20 cellular contexts compared by ENCODE assay signal in the genomic region with DNA sequence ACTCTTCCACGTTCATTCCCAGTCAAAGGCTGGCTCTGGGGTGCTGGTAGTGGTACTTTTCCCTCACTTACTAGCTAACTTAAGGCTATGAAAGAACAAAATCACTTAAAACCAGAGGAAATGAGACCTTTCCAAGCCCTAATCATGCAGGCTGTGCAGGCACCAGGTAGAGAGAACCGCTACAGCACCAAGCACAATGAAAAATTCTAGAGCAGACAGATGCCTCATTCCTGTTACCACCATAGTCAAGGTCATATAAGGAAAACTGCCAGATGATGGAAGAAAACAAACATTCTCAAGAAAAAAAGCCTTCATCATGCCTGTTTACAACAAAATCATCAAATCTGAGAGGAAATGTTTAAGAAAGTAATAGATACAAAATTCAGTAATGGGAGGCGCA.
A peak's percentile ranks its signal among the peaks of the same experiment; 100 is the strongest.
DNase-seq lines count a peak whose midpoint lies in the region; ATAC-seq and TF ChIP-seq lines count a peak whose summit lies in the region.
"Had no signal": no experiment of that assay in that cellular context is flagged by ENCODE, and none has a peak within 500 bp of the region (broad histone marks: within the 10 kb centered on the region; RNA-seq: fewer than 3 reads in every experiment).

No MANE protein-coding gene starts in this region.

- no peaks in the 10 kb centered on the region for H3K79me2 ChIP-seq in GM23338 (replicated peaks; ENCODE audit: insufficient read depth)

- no peak for TF ChIP-seq CTCF in GM23338 (conservative IDR thresholded peaks at IDR 0.05; ENCODE audit: low read depth in 2 of 2)
- no peak for TF ChIP-seq CTCF in body of pancreas (IDR thresholded peaks at IDR 0.05)
- TF ChIP-seq CTCF in neutrophil (IDR thresholded peaks at IDR 0.05) = no peak
- no peak for TF ChIP-seq CTCF in thoracic aorta (IDR thresholded peaks at IDR 0.05)
- TF ChIP-seq CTCF in colonic mucosa (IDR thresholded peaks at IDR 0.05) = no peak
- no peak for TF ChIP-seq CTCF in natural killer cell (IDR thresholded peaks at IDR 0.05)

- H3K4me2 ChIP-seq in GM23338 = no peak overlapping the region
- H3K4me2 ChIP-seq: A549 had no signal

- no peaks in the 10 kb centered on the region for H3K4me1 ChIP-seq in GM23338 (ENCODE audit: insufficient read depth)
- peaks cover 10% of the 10 kb centered on the region for H3K4me1 ChIP-seq in body of pancreas
- peaks cover 61 to 77% of the 10 kb centered on the region in 2 experiments for H3K4me1 ChIP-seq in neutrophil (ENCODE audit: control insufficient read depth in 1 of 2, insufficient read depth in 1 of 2, low read depth in 1 of 2, low read length in 1 of 2)
- H3K4me1 ChIP-seq in thoracic aorta (ENCODE audit: control insufficient read depth in 1 of 2, low read depth in 2 of 2) = peaks cover 15 to 38% of the 10 kb centered on the region in 2 donors
- no peaks in the 10 kb centered on the region for H3K4me1 ChIP-seq in colonic mucosa
- H3K4me1 ChIP-seq: A549, Caco-2 had no signal

- H3K4me1 Mint-ChIP-seq in GM23338 (peaks cover under 1% of the 10 kb centered on the region; the same call in 1 of the 3 replicates), natural killer cell (no peaks in the 10 kb centered on the region)
- H3K4me1 Mint-ChIP-seq: B cell had no signal

- no peak for DNase-seq in GM23338 (ENCODE audit: low spot score)
- DNase-seq in body of pancreas = no peak
- DNase-seq in thoracic aorta (ENCODE audit: low spot score) = no peak
- no peak for DNase-seq in colonic mucosa
- DNase-seq in natural killer cell = no peak
- DNase-seq: AML-193; Caco-2; Calu3; CD4-positive, alpha-beta T cell; CD8-positive, alpha-beta T cell; DMS79 treated with DMSO at 0.1 percent for 48 hours; GF-D8 had no signal

- ATAC-seq in GM23338 = no peak
- ATAC-seq in body of pancreas = peak; percentile 30
- no peak for ATAC-seq in thoracic aorta (ENCODE audit: insufficient number of reproducible peaks, low FRiP score, low read depth)
- ATAC-seq in HG02610 (IDR thresholded peaks at IDR 0.05; ENCODE audit: unreplicated experiment) = no peak
- ATAC-seq in natural killer cell = no peak
- no peak for ATAC-seq in GM18511 (IDR thresholded peaks at IDR 0.05; ENCODE audit: unreplicated experiment)
- ATAC-seq: A549; CD8-positive, alpha-beta T cell had no signal

- H3K27ac Mint-ChIP-seq in GM23338 (no peak overlapping the region), natural killer cell (no peak overlapping the region)
- H3K27ac Mint-ChIP-seq: B cell; CD4-positive, alpha-beta T cell; CD8-positive, alpha-beta T cell had no signal

- WGBS in body of pancreas, 2 donors = 54% methylated on average over 3 of the region's 3 CpGs

- peaks cover 4% of the 10 kb centered on the region for H3K27me3 Mint-ChIP-seq in GM23338 (ENCODE audit: insufficient read depth, low read depth, poor library complexity)
- H3K27me3 Mint-ChIP-seq in natural killer cell (ENCODE audit: low read depth in 2 of 2) = no peaks in the 10 kb centered on the region
- H3K27me3 Mint-ChIP-seq: B cell; CD4-positive, alpha-beta T cell had no signal

- H3K4me3 Mint-ChIP-seq in GM23338 = no peak overlapping the region
- no peak overlapping the region for H3K4me3 Mint-ChIP-seq in natural killer cell
- H3K4me3 Mint-ChIP-seq: B cell; CD4-positive, alpha-beta T cell; CD8-positive, alpha-beta T cell had no signal

- H3K9me2 ChIP-seq in GM23338 (ENCODE audit: insufficient read depth) = no peaks in the 10 kb centered on the region

- H3K36me3 Mint-ChIP-seq in GM23338 (ENCODE audit: low read depth) (no peaks in the 10 kb centered on the region), natural killer cell (no peaks in the 10 kb centered on the region)
- H3K36me3 Mint-ChIP-seq: CD8-positive, alpha-beta T cell had no signal

- H3K9me3 Mint-ChIP-seq in GM23338 (no peaks in the 10 kb centered on the region), natural killer cell (peaks cover 5 to 6% of the 10 kb centered on the region in 2 donors)
- H3K9me3 Mint-ChIP-seq: CD4-positive, alpha-beta T cell had no signal

- no peaks in the 10 kb centered on the region for H3K9me3 ChIP-seq in body of pancreas
- no peaks in the 10 kb centered on the region for H3K9me3 ChIP-seq in neutrophil
- no peaks in the 10 kb centered on the region for H3K9me3 ChIP-seq in thoracic aorta
- no peaks in the 10 kb centered on the region for H3K9me3 ChIP-seq in colonic mucosa
- H3K9me3 ChIP-seq: A549; BLaER1 treated with 17β-estradiol and CSF1 and Interleukin-3, amounts not matched to agents 10 nM and 100 nM; Caco-2 had no signal

- H3K36me3 ChIP-seq in GM23338 (ENCODE audit: insufficient read depth) = no peaks in the 10 kb centered on the region
- H3K36me3 ChIP-seq in body of pancreas (replicated peaks in 1 of 2; ENCODE audit: insufficient read depth in 1 of 2, low read depth in 2 of 2) = no peaks in the 10 kb centered on the region
- no peaks in the 10 kb centered on the region for H3K36me3 ChIP-seq in neutrophil
- no peaks in the 10 kb centered on the region for H3K36me3 ChIP-seq in thoracic aorta
- H3K36me3 ChIP-seq in colonic mucosa = no peaks in the 10 kb centered on the region
- H3K36me3 ChIP-seq: BLaER1 treated with 17β-estradiol and CSF1 and Interleukin-3, amounts not matched to agents 10 nM and 100 nM had no signal

- H4K20me1 ChIP-seq in GM23338 (replicated peaks; ENCODE audit: insufficient read depth) = no peaks in the 10 kb centered on the region
- H4K20me1 ChIP-seq: BLaER1 treated with 17β-estradiol and CSF1 and Interleukin-3, amounts not matched to agents 10 nM and 100 nM had no signal

- H3K4me3 ChIP-seq in GM23338 (no peak overlapping the region), body of pancreas (no peak overlapping the region), neutrophil (ENCODE audit: low read depth in 1 of 2, low read length in 1 of 2) (no peak overlapping the region), thoracic aorta (no peak overlapping the region), colonic mucosa (no peak overlapping the region)
- H3K4me3 ChIP-seq: A549; BLaER1 treated with 17β-estradiol and CSF1 and Interleukin-3, amounts not matched to agents 10 nM and 100 nM had no signal

- peak overlapping the region; percentile 43; the same call in 1 of the 2 replicates for H2AFZ ChIP-seq in GM23338

- H3K27ac ChIP-seq in GM23338 (ENCODE audit: low read depth) = no peak overlapping the region
- H3K27ac ChIP-seq in body of pancreas = no peak overlapping the region
- peak overlapping the region; percentile 51 for H3K27ac ChIP-seq in neutrophil
- peak overlapping the region; percentile 14 to 40 for H3K27ac ChIP-seq in thoracic aorta
- H3K27ac ChIP-seq in colonic mucosa = no peak overlapping the region
- H3K27ac ChIP-seq: 22Rv1; A549; BLaER1 treated with 17β-estradiol and CSF1 and Interleukin-3, amounts not matched to agents 10 nM and 100 nM; C4-2B had no signal

- no peak for TF ChIP-seq POLR2A in body of pancreas (IDR thresholded peaks at IDR 0.05)

- H3F3A ChIP-seq in GM23338 (replicated peaks; ENCODE audit: low read depth) = no peaks in the 10 kb centered on the region

- H3K27me3 ChIP-seq in GM23338 (ENCODE audit: insufficient read depth) (no peaks in the 10 kb centered on the region), body of pancreas (no peaks in the 10 kb centered on the region), neutrophil (no peaks in the 10 kb centered on the region), thoracic aorta (replicated peaks; ENCODE audit: insufficient read depth) (no peaks in the 10 kb centered on the region), colonic mucosa (no peaks in the 10 kb centered on the region)
- H3K27me3 ChIP-seq: BLaER1 treated with 17β-estradiol and CSF1 and Interleukin-3, amounts not matched to agents 10 nM and 100 nM had no signal

- intact Hi-C loops in body of pancreas (cut with DNase I) = no loop called here
- intact Hi-C loops in colonic mucosa (cut with DNase I) = no loop called here
- intact Hi-C loops in natural killer cell (cut with micrococcal nuclease) = no loop called here

- no peak overlapping the region for H3K9ac ChIP-seq in colonic mucosa (ENCODE audit: low read depth in 2 of 2, low read length in 2 of 2)

TF ChIP-seq in GM23338, 12 proteins besides CTCF, POLR2A, EP300 and RAD21:
- no peak for TF ChIP-seq EZH2 (IDR thresholded peaks at IDR 0.05; ENCODE audit: low read depth, unreplicated experiment)

Comparison
In these comparisons a context has a peak if more than half of its experiments do, and no peak if none do; other contexts are left out.
1. H3K27ac ChIP-seq: peak in neutrophil (single experiment) and thoracic aorta (2 of 2); none in GM23338 (single experiment), body of pancreas (0 of 4) and colonic mucosa (single experiment).